In the genomic region with DNA sequence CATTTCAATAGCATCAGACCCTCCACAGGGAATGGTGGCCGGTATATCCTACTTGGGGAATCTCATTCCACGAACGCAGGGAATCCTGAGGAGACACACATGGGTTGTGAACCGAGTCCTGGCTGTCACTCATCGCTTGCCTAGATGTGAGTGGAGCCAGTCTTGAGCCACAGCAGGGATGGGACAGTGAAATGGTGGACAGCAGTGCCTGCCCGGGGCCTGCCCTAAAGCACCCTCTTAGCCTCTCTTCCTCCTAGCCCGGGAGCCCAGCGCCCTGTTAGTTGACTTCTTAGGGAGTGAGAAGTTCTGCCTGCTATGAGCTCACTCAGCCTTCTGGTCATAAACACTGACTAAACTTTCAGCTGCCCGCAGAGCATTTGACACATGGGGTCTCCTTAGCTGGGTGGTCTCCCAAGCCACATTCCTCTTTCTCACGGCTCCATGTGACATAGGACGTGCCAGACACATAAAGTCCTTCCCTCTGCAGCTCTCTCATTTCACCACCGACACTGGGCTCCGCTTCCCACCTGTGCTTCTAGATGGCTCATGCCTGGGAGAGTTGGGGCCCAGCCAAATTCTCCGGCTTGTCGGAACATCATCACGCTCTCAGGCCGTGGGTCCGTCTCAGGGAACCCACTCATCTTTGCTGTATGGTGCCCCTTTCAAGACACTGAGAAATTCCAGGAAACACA, we compare ENCODE assay signal across 17 cellular contexts.
DNase-seq lines count a peak whose midpoint lies in the region; ATAC-seq and TF ChIP-seq lines count a peak whose summit lies in the region.
"Had no signal": no experiment of that assay in that cellular context is flagged by ENCODE, and none has a peak within 500 bp of the region (broad histone marks: within the 10 kb centered on the region; RNA-seq: fewer than 3 reads in every experiment).

No MANE protein-coding gene starts in this region.

- H3K4me2 ChIP-seq in osteoblast (ENCODE audit: insufficient read depth, low read length) = no peak overlapping the region

- peak overlapping the region; percentile 32 for H3K9ac ChIP-seq in endocrine pancreas (ENCODE audit: control insufficient read depth, insufficient read depth, low read length)

- H3K36me3 ChIP-seq in cardiac muscle cell (no peaks in the 10 kb centered on the region), endocrine pancreas (ENCODE audit: control insufficient read depth, insufficient read depth, low read length) (no peaks in the 10 kb centered on the region), osteoblast (ENCODE audit: insufficient read depth, low read length) (no peaks in the 10 kb centered on the region)

- H3K4me1 ChIP-seq in cardiac muscle cell (ENCODE audit: low read depth) (peaks cover 27% of the 10 kb centered on the region), right cardiac atrium (ENCODE audit: control insufficient read depth, insufficient read depth, low read length) (no peaks in the 10 kb centered on the region), endocrine pancreas (ENCODE audit: control insufficient read depth, insufficient read depth, low read length) (no peaks in the 10 kb centered on the region), osteoblast (ENCODE audit: insufficient read depth, low read length) (no peaks in the 10 kb centered on the region)

- H3K9me3 ChIP-seq in cardiac muscle cell (ENCODE audit: low read depth) = no peaks in the 10 kb centered on the region
- no peaks in the 10 kb centered on the region for H3K9me3 ChIP-seq in right cardiac atrium (ENCODE audit: control insufficient read depth, low read length)
- no peaks in the 10 kb centered on the region for H3K9me3 ChIP-seq in endocrine pancreas (ENCODE audit: control insufficient read depth, low read length)
- H3K9me3 ChIP-seq in osteoblast (ENCODE audit: low read depth, low read length) = peaks cover 5% of the 10 kb centered on the region

- no peaks in the 10 kb centered on the region for H3K79me2 ChIP-seq in osteoblast (ENCODE audit: insufficient read depth, low read length)

- H4K20me1 ChIP-seq in osteoblast (ENCODE audit: insufficient read depth, low read length) = no peaks in the 10 kb centered on the region

- 28% methylated on average over 18 of the region's 18 CpGs for whole genome bisulfite sequencing in right cardiac atrium

- no peaks in the 10 kb centered on the region for H3K27me3 ChIP-seq in cardiac muscle cell
- H3K27me3 ChIP-seq in right cardiac atrium (ENCODE audit: control insufficient read depth, insufficient read depth) = no peaks in the 10 kb centered on the region
- no peaks in the 10 kb centered on the region for H3K27me3 ChIP-seq in endocrine pancreas (ENCODE audit: control insufficient read depth, insufficient read depth, low read length)
- H3K27me3 ChIP-seq in osteoblast (ENCODE audit: insufficient read depth, low read length) = no peaks in the 10 kb centered on the region

- ATAC-seq in right cardiac atrium (no peak), GM19328 (IDR thresholded peaks at IDR 0.05; ENCODE audit: unreplicated experiment) (no peak), GM18870 (IDR thresholded peaks at IDR 0.05; ENCODE audit: unreplicated experiment) (no peak), sciatic nerve (no peak)
- ATAC-seq: PC-3 had no signal

- DNase-seq in cardiac muscle cell (ENCODE audit: low read depth in 1 of 2, low spot score in 1 of 2) = peak in 1 of 2 donors; percentile 28
- DNase-seq in right cardiac atrium = no peak
- DNase-seq in osteoblast (ENCODE audit: insufficient read length, low spot score, missing footprints) = peak; percentile 64
- DNase-seq in NCI-H187 treated with DMSO at 0.1 percent for 48 hours (lab: John Stamatoyannopoulos, UW) = no peak
- DNase-seq in sciatic nerve (ENCODE audit: low spot score) = no peak
- DNase-seq: CD4-positive, CD25-positive, alpha-beta regulatory T cell; DND-41; GF-D8; MM.1S; NCI-H1105; NCI-H1930; NCI-H2227 treated with DMSO at 0.1 percent for 48 hours; NCI-H524 treated with DMSO at 0.1 percent for 48 hours; PC-3 had no signal

- H2AFZ ChIP-seq in osteoblast (ENCODE audit: low read length) = no peak overlapping the region

- H3K27ac ChIP-seq in cardiac muscle cell (peak overlapping the region; percentile 52), right cardiac atrium (ENCODE audit: low read length) (no peak overlapping the region), osteoblast (ENCODE audit: low read depth, low read length) (no peak overlapping the region)

- intact Hi-C loops in right cardiac atrium (cut with DNase I) = no loop called here
- intact Hi-C loops in sciatic nerve (cut with DNase I) = no loop called here

- TF ChIP-seq CTCF in cardiac muscle cell (IDR thresholded peaks at IDR 0.05; ENCODE audit: low read depth, low read length) (no peak), osteoblast (IDR thresholded peaks at IDR 0.05; ENCODE audit: extremely low read depth, low read depth, low read length) (no peak)

- H3K4me3 ChIP-seq in cardiac muscle cell (no peak overlapping the region), right cardiac atrium (ENCODE audit: low read length) (no peak overlapping the region), endocrine pancreas (ENCODE audit: control insufficient read depth, insufficient read depth, low read length) (no peak overlapping the region), osteoblast (ENCODE audit: insufficient read depth, low read length) (no peak overlapping the region)
